Comparison of ENCODE assay signal across 1 cellular context in genomic region chr12:51970904-51971646, GRCh38.
A peak's percentile ranks its signal among the peaks of the same experiment; 100 is the strongest.
TF ChIP-seq lines count a peak whose summit lies in the region.

No MANE protein-coding gene starts in this region.

TF ChIP-seq in GM12878, 131 proteins besides CTCF, POLR2A, EP300 and RAD21 (continued from another document):
- no peak for TF ChIP-seq ZNF687 (IDR thresholded peaks at IDR 0.05)
- peak; percentile 60 for TF ChIP-seq SP1 (IDR thresholded peaks at IDR 0.05; ENCODE audit: low read depth, low read length)
- TF ChIP-seq PBX3 (IDR thresholded peaks at IDR 0.05; ENCODE audit: insufficient replicate concordance, low read depth, low read length): peak; percentile 35
- TF ChIP-seq TCF7 (IDR thresholded peaks at IDR 0.05; ENCODE audit: borderline replicate concordance): no peak
- TF ChIP-seq TCF3 (IDR thresholded peaks at IDR 0.05; ENCODE audit: borderline replicate concordance, insufficient read depth, low read depth, low read length): peak; percentile 65; the same call in 1 of the 2 replicates
- peak; percentile 93 for TF ChIP-seq BCL11A (IDR thresholded peaks at IDR 0.05; ENCODE audit: low read depth, low read length)
- no peak for TF ChIP-seq IRF5 (IDR thresholded peaks at IDR 0.05; ENCODE audit: borderline replicate concordance)
- peak; percentile 98 for TF ChIP-seq SKIL (IDR thresholded peaks at IDR 0.05; ENCODE audit: low read depth, poor library complexity, severe bottlenecking)
- peak; percentile 58 for TF ChIP-seq JUND (IDR thresholded peaks at IDR 0.05; ENCODE audit: low read depth, low read length)
